ENCODE assay signal across 9 cellular contexts in the genomic region with DNA sequence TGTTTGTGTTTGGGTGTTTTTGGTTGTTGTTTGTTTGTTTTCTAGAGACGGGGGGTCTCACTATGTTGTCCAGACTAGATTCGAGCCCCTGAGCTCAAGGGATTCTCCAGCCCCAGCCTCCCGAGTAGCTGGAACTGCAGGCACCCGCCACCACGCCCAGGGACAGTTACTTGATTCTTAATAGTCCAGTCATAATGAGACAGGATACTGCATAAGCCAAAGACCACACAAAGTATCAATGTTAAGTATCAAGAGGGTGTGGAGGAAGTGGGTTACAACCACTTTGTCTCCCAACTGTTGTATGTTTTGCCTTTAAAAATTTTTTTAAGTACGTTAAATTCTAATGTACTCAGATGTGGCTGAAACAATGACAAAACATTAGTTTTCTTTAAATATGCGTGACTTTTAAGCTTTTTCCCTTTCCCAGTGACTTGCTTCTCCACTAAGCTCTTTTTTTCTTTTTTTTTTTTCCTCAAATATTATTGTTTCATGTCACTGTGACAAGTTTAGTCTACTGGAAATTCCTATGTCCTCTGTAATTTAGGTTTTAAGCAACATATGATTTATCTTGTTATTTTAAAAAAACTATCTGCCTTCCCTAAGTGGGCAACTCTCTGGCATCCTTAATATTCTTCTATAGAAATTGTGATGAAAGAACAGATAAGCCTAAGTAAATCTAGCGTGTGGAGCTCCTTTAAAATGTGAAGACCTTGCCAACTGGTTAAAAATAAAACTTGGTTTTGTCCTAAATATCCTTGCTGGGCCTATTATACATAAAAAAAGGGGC.
DNase-seq lines count a peak whose midpoint lies in the region; ATAC-seq and TF ChIP-seq lines count a peak whose summit lies in the region.
"Had no signal": no experiment of that assay in that cellular context is flagged by ENCODE, and none has a peak within 500 bp of the region (broad histone marks: within the 10 kb centered on the region; RNA-seq: fewer than 3 reads in every experiment).

No MANE protein-coding gene starts in this region.

- H3K4me3 Mint-ChIP-seq in stimulated activated memory B cell treated with anti-CD40 and anti-IgM and Interleukin-4, amounts not matched to agents 10 μg/mL and 1 μg/mL and 100 μg/mL, for 72 hours, result no peak overlapping the region

- no peaks in the 10 kb centered on the region for H3K27me3 Mint-ChIP-seq in stimulated activated memory B cell treated with anti-CD40 and anti-IgM and Interleukin-4, amounts not matched to agents 10 μg/mL and 1 μg/mL and 100 μg/mL, for 72 hours

- H3K4me3 ChIP-seq in adipocyte (ENCODE audit: low read length), result no peak overlapping the region
- H3K4me3 ChIP-seq: lung had no signal

- peaks cover 3% of the 10 kb centered on the region for H3K9me3 Mint-ChIP-seq in stimulated activated memory B cell treated with anti-CD40 and anti-IgM and Interleukin-4, amounts not matched to agents 10 μg/mL and 1 μg/mL and 100 μg/mL, for 72 hours

- DNase-seq in adipocyte (ENCODE audit: low read depth) (peak; percentile 43), cerebellar nuclear complex (lab: John Stamatoyannopoulos, UW) (no peak), SHP77 treated with DMSO at 0.1 percent for 48 hours (lab: John Stamatoyannopoulos, UW) (no peak), AML-193 (lab: John Stamatoyannopoulos, UW) (no peak), AG20443 (ENCODE audit: low spot score) (no peak)

- H3K4me1 Mint-ChIP-seq in stimulated activated memory B cell treated with anti-CD40 and anti-IgM and Interleukin-4, amounts not matched to agents 10 μg/mL and 1 μg/mL and 100 μg/mL, for 72 hours, result peaks cover 45% of the 10 kb centered on the region

- H3K36me3 ChIP-seq in adipocyte (ENCODE audit: control insufficient read depth, insufficient read depth, low read length, severe bottlenecking), result no peaks in the 10 kb centered on the region

- peak overlapping the region; percentile 68 for H3K27ac Mint-ChIP-seq in stimulated activated memory B cell treated with anti-CD40 and anti-IgM and Interleukin-4, amounts not matched to agents 10 μg/mL and 1 μg/mL and 100 μg/mL, for 72 hours

- peaks cover 58% of the 10 kb centered on the region for H3K36me3 Mint-ChIP-seq in stimulated activated memory B cell treated with anti-CD40 and anti-IgM and Interleukin-4, amounts not matched to agents 10 μg/mL and 1 μg/mL and 100 μg/mL, for 72 hours

- H3K9ac ChIP-seq in adipocyte (ENCODE audit: low read length), result no peak overlapping the region

- ATAC-seq in GM21447 (IDR thresholded peaks at IDR 0.05; ENCODE audit: unreplicated experiment) (peak; percentile 69), SK-N-SH treated with all-trans-retinoic acid at 6 μM for 48 hours (peak; percentile 66)
- peak; percentile 66 for ATAC-seq in stimulated activated memory B cell treated with anti-CD40 and anti-IgM and Interleukin-4, amounts not matched to agents 10 μg/mL and 1 μg/mL and 100 μg/mL, for 72 hours

- H3K4me1 ChIP-seq in adipocyte (ENCODE audit: control insufficient read depth, insufficient read depth, low read length), result no peaks in the 10 kb centered on the region

- H3K9me3 ChIP-seq in adipocyte (ENCODE audit: control insufficient read depth, low read length), result no peaks in the 10 kb centered on the region

- H3K27me3 ChIP-seq in adipocyte (replicated peaks; ENCODE audit: control insufficient read depth, insufficient read depth, low read length), result no peaks in the 10 kb centered on the region

TF ChIP-seq in SK-N-SH treated with all-trans-retinoic acid at 6 μM for 48 hours, 23 proteins besides CTCF, POLR2A, EP300 and RAD21:
- no peak for TF ChIP-seq CSDC2 (CRISPR knock-in tag; IDR thresholded peaks at IDR 0.05)
- TF ChIP-seq ISL1 (CRISPR knock-in tag; IDR thresholded peaks at IDR 0.05), result peak; percentile 90
- TF ChIP-seq, protein P1, sequence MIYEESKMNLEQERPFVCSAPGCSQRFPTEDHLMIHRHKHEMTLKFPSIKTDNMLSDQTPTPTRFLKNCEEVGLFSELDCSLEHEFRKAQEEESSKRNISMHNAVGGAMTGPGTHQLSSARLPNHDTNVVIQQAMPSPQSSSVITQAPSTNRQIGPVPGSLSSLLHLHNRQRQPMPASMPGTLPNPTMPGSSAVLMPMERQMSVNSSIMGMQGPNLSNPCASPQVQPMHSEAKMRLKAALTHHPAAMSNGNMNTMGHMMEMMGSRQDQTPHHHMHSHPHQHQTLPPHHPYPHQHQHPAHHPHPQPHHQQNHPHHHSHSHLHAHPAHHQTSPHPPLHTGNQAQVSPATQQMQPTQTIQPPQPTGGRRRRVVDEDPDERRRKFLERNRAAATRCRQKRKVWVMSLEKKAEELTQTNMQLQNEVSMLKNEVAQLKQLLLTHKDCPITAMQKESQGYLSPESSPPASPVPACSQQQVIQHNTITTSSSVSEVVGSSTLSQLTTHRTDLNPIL (CRISPR knock-in tag; IDR thresholded peaks at IDR 0.05; ENCODE audit: low read depth), result no peak
- no peak for TF ChIP-seq ZFP3 (CRISPR knock-in tag; IDR thresholded peaks at IDR 0.05)
- TF ChIP-seq PPARA (CRISPR knock-in tag; IDR thresholded peaks at IDR 0.05; ENCODE audit: borderline replicate concordance), result no peak
- no peak for TF ChIP-seq TOX (CRISPR knock-in tag; IDR thresholded peaks at IDR 0.05; ENCODE audit: borderline replicate concordance)
- TF ChIP-seq ESRRG (CRISPR knock-in tag; IDR thresholded peaks at IDR 0.05), result no peak
